ENCODE assay signal across 8 cellular contexts in genomic region chr11:61587951-61588695, GRCh38. TPM values are rescaled to one million over a fixed set of nuclear protein-coding genes. Genes with fewer than 3 reads are reported as not detected.
DNase-seq lines count a peak whose midpoint lies in the region; ATAC-seq and TF ChIP-seq lines count a peak whose summit lies in the region.

No MANE protein-coding gene starts in this region.

- peak overlapping the region in 1 of 8 donors; percentile 60 for H3K27ac Mint-ChIP-seq in CD8-positive, alpha-beta memory T cell

- H3K4me1 ChIP-seq in CD8-positive, alpha-beta memory T cell (ENCODE audit: insufficient read depth, low read length), result peaks cover 12% of the 10 kb centered on the region
- peaks cover 15% of the 10 kb centered on the region for H3K4me1 ChIP-seq in mucosa of descending colon (ENCODE audit: low read depth)

- intact Hi-C loops in mucosa of descending colon (cut with DNase I, micrococcal nuclease), result no loop called here

- H3K4me1 Mint-ChIP-seq in CD8-positive, alpha-beta memory T cell, result peaks cover 13 to 18% (median 15%) of the 10 kb centered on the region in 3 donors

- H3K27me3 ChIP-seq in CD8-positive, alpha-beta memory T cell (ENCODE audit: insufficient read depth, low read length, poor library complexity, severe bottlenecking), result peaks cover 11% of the 10 kb centered on the region

- H3K36me3 ChIP-seq in CD8-positive, alpha-beta memory T cell (ENCODE audit: insufficient read depth, low read length), result no peaks in the 10 kb centered on the region
- no peaks in the 10 kb centered on the region for H3K36me3 ChIP-seq in mucosa of descending colon (ENCODE audit: low read depth)

- no peak overlapping the region for H3K27ac ChIP-seq in CD8-positive, alpha-beta memory T cell (ENCODE audit: low read depth, low read length)

- POLR2A ChIA-PET in CD8-positive, alpha-beta memory T cell (lab: Charles Lee), result no interaction called here

- CTCF ChIA-PET in CD8-positive, alpha-beta memory T cell (lab: Charles Lee), result interaction anchor here (1.6 kb wide), 1 partner anchor 11 kb away, joined by 3 read pairs; no protein-coding TSS in a partner anchor

- H3K36me3 Mint-ChIP-seq in CD8-positive, alpha-beta memory T cell, result no peaks in the 10 kb centered on the region

- H3K27me3 Mint-ChIP-seq in CD8-positive, alpha-beta memory T cell, result peaks cover 22 to 44% of the 10 kb centered on the region in 2 donors

- DNase-seq in CD8-positive, alpha-beta memory T cell, result peak; percentile 47 to 76 (median 67)
- DNase-seq in NCI-H146 (lab: John Stamatoyannopoulos, UW) (peak; percentile 84), ecto neural progenitor cell (ENCODE audit: low spot score) (peak; percentile 85), mucosa of descending colon (peak; percentile 81 to 88 (median 88)), epidermal melanocyte (ENCODE audit: insufficient read length, low spot score) (no peak)
- peak; percentile 76 to 80 for DNase-seq in activated CD4-positive, alpha-beta T cell treated with anti-CD3 and anti-CD28 coated beads, Interleukin-2, amount 50 U/mL, for 48 hours
- peak; percentile 86 for DNase-seq in stimulated activated CD8-positive, alpha-beta memory T cell treated with anti-CD3 and anti-CD28 coated beads, Interleukin-4, amount 100 ng/mL, for 48 hours

- H3K9me3 Mint-ChIP-seq in CD8-positive, alpha-beta memory T cell, result no peaks in the 10 kb centered on the region

- peak overlapping the region; percentile 65 for H3K4me3 ChIP-seq in CD8-positive, alpha-beta memory T cell (ENCODE audit: low read length)
- no peak overlapping the region for H3K4me3 ChIP-seq in mucosa of descending colon

- ATAC-seq in mucosa of descending colon (peak; percentile 83), HG02763 (IDR thresholded peaks at IDR 0.05; ENCODE audit: unreplicated experiment) (no peak)

- TF ChIP-seq CTCF in mucosa of descending colon (IDR thresholded peaks at IDR 0.05), result no peak

- H3K4me3 Mint-ChIP-seq in CD8-positive, alpha-beta memory T cell, result peak overlapping the region; percentile 72 to 87 (median 81)

- H3K9me3 ChIP-seq in CD8-positive, alpha-beta memory T cell (ENCODE audit: low read length), result no peaks in the 10 kb centered on the region
- H3K9me3 ChIP-seq in mucosa of descending colon, result no peaks in the 10 kb centered on the region

RNA-seq across cellular contexts. Expression of gene SYT7, which starts 7.2 kb away (rescaled TPM):
- not detected for total RNA-seq in CD8-positive, alpha-beta memory T cell
- polyA plus RNA-seq in CD8-positive, alpha-beta memory T cell, result not detected
- total RNA-seq in mucosa of descending colon, result 10 to 100 TPM in 2 of 3 donors, 1 to 10 TPM in 1; 8.2 to 19.7 (median 19.0) TPM

Comparison
In these comparisons a context has a peak if more than half of its experiments do, and no peak if none do; other contexts are left out.
1. RNA of gene SYT7, which starts 7.2 kb away (total RNA-seq): 8.2 to 19.7 TPM in mucosa of descending colon; not detected in CD8-positive, alpha-beta memory T cell; every median in the first group is over 4 times any median in the second.